ENCODE assay signal across 22 cellular contexts in the genomic region with DNA sequence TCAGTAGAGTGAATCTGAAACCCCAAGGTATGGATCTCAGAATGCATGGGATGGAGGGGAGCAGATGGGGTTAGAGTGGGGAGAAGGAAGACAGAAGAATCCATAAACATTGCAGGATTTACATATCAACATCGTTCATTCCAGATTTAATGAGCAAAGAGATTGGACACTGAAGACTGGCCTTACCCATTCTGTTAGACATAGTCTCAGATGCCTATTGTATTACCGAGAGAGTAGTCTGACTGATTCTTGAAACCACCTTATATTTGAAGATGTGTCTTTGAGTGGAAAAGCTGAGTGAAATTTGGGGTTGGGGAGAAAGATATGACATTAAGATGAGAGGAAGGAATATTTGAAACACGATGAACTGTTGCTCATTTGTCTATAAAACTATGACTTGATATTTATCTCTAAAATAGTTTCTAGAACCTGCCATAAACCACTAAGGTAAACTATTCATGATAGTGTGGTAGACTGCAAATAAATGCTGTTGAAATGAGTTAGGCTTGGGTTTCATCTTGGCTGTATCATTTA. TPM values are rescaled to one million over a fixed set of nuclear protein-coding genes. Genes with fewer than 3 reads are reported as not detected.
DNase-seq lines count a peak whose midpoint lies in the region; ATAC-seq, FAIRE-seq and TF ChIP-seq lines count a peak whose summit lies in the region.
"Had no signal": no experiment of that assay in that cellular context is flagged by ENCODE, and none has a peak within 500 bp of the region (broad histone marks: within the 10 kb centered on the region; RNA-seq: fewer than 3 reads in every experiment).

No MANE protein-coding gene starts in this region.

- no peak for TF ChIP-seq CTCF in GM12878 (IDR thresholded peaks at IDR 0.05 in 2 of 3, conservative IDR thresholded peaks at IDR 0.05 in 1 of 3; ENCODE audit: control insufficient read depth in 2 of 3, extremely low read depth in 1 of 3, insufficient read depth in 1 of 3, low read depth in 3 of 3, low read length in 3 of 3)
- no peak for TF ChIP-seq CTCF in lower lobe of right lung (IDR thresholded peaks at IDR 0.05)
- TF ChIP-seq CTCF in foreskin fibroblast (IDR thresholded peaks at IDR 0.05; ENCODE audit: low read depth, low read length) = no peak

- WGBS in GM12878 (ENCODE audit: insufficient coverage, insufficient replicate concordance, low lambda C conversion rate, missing lambda C conversion rate) = 15% methylated on average over 3 of the region's 3 CpGs

- H3K4me1 ChIP-seq in GM12878 (ENCODE audit: control insufficient read depth, insufficient read depth, low read length) (peaks cover 4% of the 10 kb centered on the region; the same call in 1 of the 2 replicates), lower lobe of right lung (peaks cover 11% of the 10 kb centered on the region)
- H3K4me1 ChIP-seq: BE2C, Peyer's patch had no signal

- RAD21 ChIA-PET in GM12878 (lab: Charles Lee; ENCODE audit: unreplicated experiment) = interaction anchor here (0.8 to 3.7 kb wide), 3 partner anchors 14 to 423 kb away, joined by 3 to 23 read pairs (median 5); no protein-coding TSS in a partner anchor

- peaks cover 32% of the 10 kb centered on the region for H3K79me2 ChIP-seq in GM12878 (ENCODE audit: control insufficient read depth, insufficient read depth, low read length)

- intact Hi-C loops in GM12878 (cut with micrococcal nuclease; ENCODE audit: unreplicated experiment) = no loop called here
- intact Hi-C loops in lower lobe of right lung (cut with DNase I) = no loop called here

- H3K9me3 ChIP-seq in GM12878 (replicated peaks; ENCODE audit: control insufficient read depth, insufficient read depth, low read length) (no peaks in the 10 kb centered on the region), lower lobe of right lung (no peaks in the 10 kb centered on the region)
- H3K9me3 ChIP-seq: BE2C, Peyer's patch had no signal

- H3K4me2 ChIP-seq in GM12878 (ENCODE audit: control insufficient read depth, insufficient read depth) = no peak overlapping the region
- H3K4me2 ChIP-seq: KMS-11 had no signal

- no peak overlapping the region for H3K9ac ChIP-seq in GM12878 (ENCODE audit: control insufficient read depth, insufficient read depth, low read length)
- H3K9ac ChIP-seq: KMS-11 had no signal

- peaks cover 9% of the 10 kb centered on the region for H4K20me1 ChIP-seq in GM12878 (ENCODE audit: control insufficient read depth, insufficient read depth)

- in situ Hi-C loops in GM12878 (cut with MboI) = no loop called here

- TF ChIP-seq EP300 in GM12878 (IDR thresholded peaks at IDR 0.05; ENCODE audit: borderline replicate concordance in 1 of 2, control insufficient read depth in 1 of 2, low read depth in 2 of 2, low read length in 2 of 2) = no peak

- BruUV-seq in GM12878 (replicated peaks; lab: Mats Ljungman, UMichigan) = no TSS peak

- peaks cover 15% of the 10 kb centered on the region for H3K4me1 Mint-ChIP-seq in activated naive CD8-positive, alpha-beta T cell treated with anti-CD3 and anti-CD28 coated beads, Interleukin-2, amount 50 U/mL, for 24 hours
- no peaks in the 10 kb centered on the region for H3K4me1 Mint-ChIP-seq in activated naive CD8-positive, alpha-beta T cell treated with anti-CD3 and anti-CD28 coated beads for 36 hours
- H3K4me1 Mint-ChIP-seq: H9 had no signal

- peak; percentile 52 for TF ChIP-seq POLR2A in GM19099 (IDR thresholded peaks at IDR 0.05; ENCODE audit: extremely low read depth, insufficient read length, low read depth)
- TF ChIP-seq POLR2A in GM12878 (IDR thresholded peaks at IDR 0.05; ENCODE audit: low read depth, low read length) = no peak; the same call in 1 of the 2 replicates

- no peaks in the 10 kb centered on the region for H3K27me3 ChIP-seq in GM12878 (replicated peaks in 1 of 2; ENCODE audit: control insufficient read depth in 2 of 2, insufficient read depth in 2 of 2, low read length in 1 of 2)
- no peaks in the 10 kb centered on the region for H3K27me3 ChIP-seq in lower lobe of right lung (ENCODE audit: low read depth)
- H3K27me3 ChIP-seq: Peyer's patch had no signal

- no peak overlapping the region for H3K4me3 Mint-ChIP-seq in activated naive CD8-positive, alpha-beta T cell treated with anti-CD3 and anti-CD28 coated beads, Interleukin-2, amount 50 U/mL, for 24 hours
- no peak overlapping the region for H3K4me3 Mint-ChIP-seq in activated naive CD8-positive, alpha-beta T cell treated with anti-CD3 and anti-CD28 coated beads for 36 hours
- H3K4me3 Mint-ChIP-seq: H9, HFFc6 had no signal

- H3K27ac Mint-ChIP-seq in activated naive CD8-positive, alpha-beta T cell treated with anti-CD3 and anti-CD28 coated beads, Interleukin-2, amount 50 U/mL, for 24 hours = no peak overlapping the region
- H3K27ac Mint-ChIP-seq in activated naive CD8-positive, alpha-beta T cell treated with anti-CD3 and anti-CD28 coated beads for 36 hours = no peak overlapping the region
- H3K27ac Mint-ChIP-seq: H9, HFFc6 had no signal

- H3K27ac ChIP-seq in GM12878 (ENCODE audit: control insufficient read depth, insufficient read depth) = no peak overlapping the region
- no peak overlapping the region for H3K27ac ChIP-seq in lower lobe of right lung
- H3K27ac ChIP-seq: KMS-11, Peyer's patch had no signal

- SMC1A ChIA-PET in GM12878 (lab: Charles Lee; ENCODE audit: uncharacterized antibody, unreplicated experiment) = interaction anchor here (1.0 to 3.1 kb wide), 4 partner anchors 11 to 134 kb away, joined by 4 to 27 read pairs (median 6); no protein-coding TSS in a partner anchor

- no peaks in the 10 kb centered on the region for H3K9me3 Mint-ChIP-seq in activated naive CD8-positive, alpha-beta T cell treated with anti-CD3 and anti-CD28 coated beads, Interleukin-2, amount 50 U/mL, for 24 hours
- H3K9me3 Mint-ChIP-seq in activated naive CD8-positive, alpha-beta T cell treated with anti-CD3 and anti-CD28 coated beads for 36 hours = no peaks in the 10 kb centered on the region
- H3K9me3 Mint-ChIP-seq: HFFc6 had no signal

- POLR2A ChIA-PET in GM12878 (lab: Charles Lee) = interaction anchor here (0.8 to 8.4 kb wide), 7 partner anchors 14 to 242 kb away, joined by 3 to 64 read pairs (median 5); no protein-coding TSS in a partner anchor

- ATAC-seq in activated naive CD8-positive, alpha-beta T cell treated with anti-CD3 and anti-CD28 coated beads, Interleukin-2, amount 50 U/mL, for 24 hours = peak; percentile 59
- ATAC-seq in GM12878 = peak; percentile 44
- no peak for ATAC-seq in lower lobe of right lung
- ATAC-seq in HG03378 (IDR thresholded peaks at IDR 0.05; ENCODE audit: unreplicated experiment) = no peak
- ATAC-seq: SK-N-SH treated with all-trans-retinoic acid at 6 μM for 48 hours had no signal

- no peak for DNase-seq in activated naive CD8-positive, alpha-beta T cell treated with anti-CD3 and anti-CD28 coated beads, Interleukin-2, amount 50 U/mL, for 24 hours
- no peak for DNase-seq in activated naive CD8-positive, alpha-beta T cell treated with anti-CD3 and anti-CD28 coated beads for 36 hours
- DNase-seq in GM12878 (ENCODE audit: low read depth, low spot score) = no peak
- no peak for DNase-seq in lower lobe of right lung
- no peak for DNase-seq in foreskin fibroblast
- DNase-seq: BE2C; CD4-positive, CD25-positive, alpha-beta regulatory T cell; DMS79; H9; HFFc6; NCI-H1105 treated with DMSO at 0.1 percent for 48 hours; NCI-H2029 treated with DMSO at 0.1 percent for 48 hours; NCI-H226; NCI-H510A treated with DMSO at 0.1 percent for 48 hours; NCI-H774; Peyer's patch had no signal

- no peak for TF ChIP-seq RAD21 in GM12878 (IDR thresholded peaks at IDR 0.05; ENCODE audit: insufficient read depth, low read depth, low read length)

- H3K36me3 Mint-ChIP-seq in activated naive CD8-positive, alpha-beta T cell treated with anti-CD3 and anti-CD28 coated beads, Interleukin-2, amount 50 U/mL, for 24 hours (ENCODE audit: low read depth) = peaks cover 12% of the 10 kb centered on the region
- no peaks in the 10 kb centered on the region for H3K36me3 Mint-ChIP-seq in activated naive CD8-positive, alpha-beta T cell treated with anti-CD3 and anti-CD28 coated beads for 36 hours
- H3K36me3 Mint-ChIP-seq: CD4-positive, CD25-positive, alpha-beta regulatory T cell had no signal

- peaks cover 24% of the 10 kb centered on the region for H3K27me3 Mint-ChIP-seq in activated naive CD8-positive, alpha-beta T cell treated with anti-CD3 and anti-CD28 coated beads, Interleukin-2, amount 50 U/mL, for 24 hours
- H3K27me3 Mint-ChIP-seq in activated naive CD8-positive, alpha-beta T cell treated with anti-CD3 and anti-CD28 coated beads for 36 hours = peaks cover 35% of the 10 kb centered on the region

- H3K36me3 ChIP-seq in GM12878 (ENCODE audit: control insufficient read depth in 2 of 2, insufficient read depth in 2 of 2, low read length in 1 of 2) = peaks cover 16 to 32% of the 10 kb centered on the region in 2 experiments
- peaks cover 25% of the 10 kb centered on the region for H3K36me3 ChIP-seq in lower lobe of right lung
- H3K36me3 ChIP-seq: BE2C had no signal

- no peak for FAIRE-seq in GM12878 (lab: Jason Lieb, UNC)
- FAIRE-seq: A204.1, HTR-8/SVneo had no signal

- H3K4me3 ChIP-seq in GM12878 (no peak overlapping the region), lower lobe of right lung (no peak overlapping the region), foreskin fibroblast (ENCODE audit: low read depth in 1 of 2, low read length in 2 of 2) (no peak overlapping the region)
- H3K4me3 ChIP-seq: Peyer's patch had no signal

- no peak overlapping the region for H2AFZ ChIP-seq in GM12878 (ENCODE audit: control insufficient read depth, low read depth, low read length)

- CTCF ChIA-PET in GM12878 (lab: Yijun Ruan, JAX) = interaction anchor here (1.2 to 3.8 kb wide), 5 partner anchors 13 to 255 kb away, joined by 3 to 47 read pairs (median 7); no protein-coding TSS in a partner anchor

RNA-seq across cellular contexts. Expression of a gene that starts 5.7 kb away (rescaled TPM):
- 10 to 100 TPM in 1 of 2 experiments, 1 to 10 TPM in 1; 9.8 to 12.2 TPM for total RNA-seq in activated naive CD8-positive, alpha-beta T cell treated with anti-CD3 and anti-CD28 coated beads for 36 hours
- total RNA-seq in GM12878 (2013; cell fraction: nucleolus; rRNA removed) = 1,287 and 1,330 TPM in 2 replicates
- 2,559 and 2,863 TPM in 2 replicates for total RNA-seq in GM12878 (2014; rRNA removed)
- 2,824 and 2,869 TPM in 2 replicates for total RNA-seq in GM12878 (2014; rRNA removed; fragmentation: Illumina TruSeq; extraction: Trizol)
- total RNA-seq in GM12878 (2021) = 2,040 and 2,127 TPM in 2 replicates
- 4,381 TPM for polyA plus RNA-seq in GM12878 (2011; ENCODE audit: low read depth)
- 6,832 and 7,093 TPM in 2 replicates for polyA plus RNA-seq in GM12878 (2011; rRNA removed)
- polyA plus RNA-seq in GM12878 (2011; cell fraction: cytosol; rRNA removed) = 4,390 and 4,721 TPM in 2 replicates
- 1,234 and 2,181 TPM in 2 replicates for polyA plus RNA-seq in GM12878 (2011; cell fraction: nucleus; rRNA removed)
- polyA plus RNA-seq in GM12878 (2012) = 3,681 and 3,742 TPM in 2 replicates
- 3,849 and 4,829 TPM in 2 replicates for polyA plus RNA-seq in GM12878 (2014; fragmentation: Illumina TruSeq; extraction: Trizol)
- 1,000 to 10,000 TPM; 4,131 to 6,024 TPM for polyA plus RNA-seq in GM12878 (2014; fragmentation: Nextera tagmentation; extraction: Ambion mirVana)
- polyA plus RNA-seq in GM12878 (2014; rRNA removed) = 2,742 and 2,894 TPM in 2 replicates
- 1,000 to 10,000 TPM; 2,299 to 2,366 TPM for polyA plus RNA-seq in GM12878 (2016; fragmentation: Nextera tagmentation; extraction: Ambion mirVana)
- polyA minus RNA-seq in GM12878 (2011; rRNA and poly(A)+ RNA removed) = 2,520 and 2,732 TPM in 2 replicates
- polyA minus RNA-seq in GM12878 (2011; cell fraction: cytosol; rRNA and poly(A)+ RNA removed) = 587 and 631 TPM in 2 replicates
- polyA minus RNA-seq in GM12878 (2011; cell fraction: nucleus; rRNA and poly(A)+ RNA removed) = 263 and 275 TPM in 2 replicates
- 2,056 TPM for total RNA-seq in lower lobe of right lung
- total RNA-seq: HFFc6 had no signal

RNA-seq across cellular contexts. Expression of a gene that starts 38.4 kb away (rescaled TPM):
- not detected for total RNA-seq in activated naive CD8-positive, alpha-beta T cell treated with anti-CD3 and anti-CD28 coated beads for 36 hours
- total RNA-seq in GM12878 (2013; cell fraction: nucleolus; rRNA removed) = not detected in 2 replicates
- total RNA-seq in GM12878 (2014; rRNA removed) = 0.11 TPM in 1 of 2 replicates, not detected in the other
- total RNA-seq in GM12878 (2014; rRNA removed; fragmentation: Illumina TruSeq; extraction: Trizol) = not detected in 2 replicates
- 0.26 TPM in 1 of 2 replicates, not detected in the other for total RNA-seq in GM12878 (2021)
- not detected for polyA plus RNA-seq in GM12878 (2011; ENCODE audit: low read depth)
- polyA plus RNA-seq in GM12878 (2011; rRNA removed) = 0.20 TPM in 1 of 2 replicates, not detected in the other
- polyA plus RNA-seq in GM12878 (2011; cell fraction: cytosol; rRNA removed) = 0.15 TPM in 1 of 2 replicates, not detected in the other
- 0.76 and 0.82 TPM in 2 replicates for polyA plus RNA-seq in GM12878 (2011; cell fraction: nucleus; rRNA removed)
- polyA plus RNA-seq in GM12878 (2012) = not detected in 2 replicates
- polyA plus RNA-seq in GM12878 (2014; fragmentation: Illumina TruSeq; extraction: Trizol) = not detected in 2 replicates
- under 1 TPM in 1 of 2 experiments, not detected in 1; 0.29 TPM for polyA plus RNA-seq in GM12878 (2014; fragmentation: Nextera tagmentation; extraction: Ambion mirVana)
- polyA plus RNA-seq in GM12878 (2014; rRNA removed) = 0.26 TPM in 1 of 2 replicates, not detected in the other
- polyA plus RNA-seq in GM12878 (2016; fragmentation: Nextera tagmentation; extraction: Ambion mirVana) = not detected
- 0.59 TPM in 1 of 2 replicates, not detected in the other for polyA minus RNA-seq in GM12878 (2011; rRNA and poly(A)+ RNA removed)
- polyA minus RNA-seq in GM12878 (2011; cell fraction: cytosol; rRNA and poly(A)+ RNA removed) = not detected in 2 replicates
- not detected in 2 replicates for polyA minus RNA-seq in GM12878 (2011; cell fraction: nucleus; rRNA and poly(A)+ RNA removed)
- not detected for total RNA-seq in lower lobe of right lung
- total RNA-seq: CD4-positive, CD25-positive, alpha-beta regulatory T cell; H9; HFFc6 had no signal
- polyA plus RNA-seq: CD4-positive, CD25-positive, alpha-beta regulatory T cell had no signal

Comparison
In these comparisons a context has a peak if more than half of its experiments do, and no peak if none do; other contexts are left out.
1. ATAC-seq: peak in activated naive CD8-positive, alpha-beta T cell treated with anti-CD3 and anti-CD28 coated beads, Interleukin-2, amount 50 U/mL, for 24 hours (single experiment) and GM12878 (single experiment); none in lower lobe of right lung (0 of 2) and HG03378 (single experiment).
2. RNA of a gene that starts 5.7 kb away (total RNA-seq): 1,287 to 2,869 TPM in GM12878 and 2,056 TPM in lower lobe of right lung (single experiment); 9.8 to 12.2 TPM in activated naive CD8-positive, alpha-beta T cell treated with anti-CD3 and anti-CD28 coated beads for 36 hours; every median in the first group is over 10 times any median in the second.